ENCODE assay signal across 16 cellular contexts in genomic region chr7:21412953-21413352, GRCh38. TPM values are rescaled to one million over a fixed set of nuclear protein-coding genes. Genes with fewer than 3 reads are reported as not detected.
DNase-seq lines count a peak whose midpoint lies in the region; ATAC-seq and TF ChIP-seq lines count a peak whose summit lies in the region.
"Had no signal": no experiment of that assay in that cellular context is flagged by ENCODE, and none has a peak within 500 bp of the region (broad histone marks: within the 10 kb centered on the region; RNA-seq: fewer than 3 reads in every experiment).

No MANE protein-coding gene starts in this region.

- H3K27me3 ChIP-seq in CD8-positive, alpha-beta T cell (ENCODE audit: insufficient read depth, low read length), result no peaks in the 10 kb centered on the region
- H3K27me3 ChIP-seq in H7 (ENCODE audit: control insufficient read depth, insufficient read depth, low read length), result no peaks in the 10 kb centered on the region
- no peaks in the 10 kb centered on the region for H3K27me3 ChIP-seq in naive thymus-derived CD4-positive, alpha-beta T cell (ENCODE audit: control insufficient read depth in 2 of 2, insufficient read depth in 2 of 2, low read length in 2 of 2)
- no peaks in the 10 kb centered on the region for H3K27me3 ChIP-seq in aorta (ENCODE audit: control insufficient read depth in 1 of 2, insufficient read depth in 2 of 2, low read length in 1 of 2)
- no peaks in the 10 kb centered on the region for H3K27me3 ChIP-seq in Karpas-422 (ENCODE audit: low read length)
- H3K27me3 ChIP-seq: ovary had no signal

- no peaks in the 10 kb centered on the region for H3K9me3 Mint-ChIP-seq in CD8-positive, alpha-beta T cell
- H3K9me3 Mint-ChIP-seq in activated T-helper 1 cell treated with anti-CD3 and anti-CD28 coated beads, Interleukin-12 subunit alpha, Interleukin-12 subunit beta, Interleukin-2, Interleukin-4 antibody, amounts not matched to agents 30 ng/mL and 10 ng/mL and 1 ng/mL, durations not matched to agents 14 hours and 24 hours and 36 hours, result peaks cover 18% of the 10 kb centered on the region
- H3K9me3 Mint-ChIP-seq in naive thymus-derived CD4-positive, alpha-beta T cell, result peaks cover 0 to 21% (median 0%) of the 10 kb centered on the region in 11 donors
- no peaks in the 10 kb centered on the region for H3K9me3 Mint-ChIP-seq in Calu3 (ENCODE audit: low read depth, unreplicated experiment)

- no peak for ATAC-seq in CD8-positive, alpha-beta T cell
- no peak for ATAC-seq in naive thymus-derived CD4-positive, alpha-beta T cell
- ATAC-seq in aorta (ENCODE audit: low FRiP score), result no peak
- ATAC-seq: esophagus mucosa had no signal

- peaks cover 31% of the 10 kb centered on the region for H3K4me1 Mint-ChIP-seq in CD8-positive, alpha-beta T cell (ENCODE audit: low read depth)
- H3K4me1 Mint-ChIP-seq in activated T-helper 1 cell treated with anti-CD3 and anti-CD28 coated beads, Interleukin-12 subunit alpha, Interleukin-12 subunit beta, Interleukin-2, Interleukin-4 antibody, amounts not matched to agents 30 ng/mL and 10 ng/mL and 1 ng/mL, durations not matched to agents 14 hours and 24 hours and 36 hours (ENCODE audit: low read depth), result peaks cover 70% of the 10 kb centered on the region
- peaks cover 7 to 56% (median 17%) of the 10 kb centered on the region in 7 donors for H3K4me1 Mint-ChIP-seq in naive thymus-derived CD4-positive, alpha-beta T cell
- peaks cover 6% of the 10 kb centered on the region for H3K4me1 Mint-ChIP-seq in Calu3 (ENCODE audit: low read depth, unreplicated experiment)

- no peak overlapping the region for H2AFZ ChIP-seq in Karpas-422 (ENCODE audit: low read length)

- H3K4me2 ChIP-seq in Karpas-422 (ENCODE audit: low read depth, low read length, poor library complexity, severe bottlenecking), result no peak overlapping the region

- no peak overlapping the region for H3K4me3 ChIP-seq in CD8-positive, alpha-beta T cell (ENCODE audit: low read depth, low read length)
- H3K4me3 ChIP-seq in H7 (ENCODE audit: insufficient read depth, low read depth, low read length), result no peak overlapping the region
- no peak overlapping the region for H3K4me3 ChIP-seq in naive thymus-derived CD4-positive, alpha-beta T cell (ENCODE audit: low read length)
- no peak overlapping the region for H3K4me3 ChIP-seq in aorta (ENCODE audit: low read length in 2 of 2)
- no peak overlapping the region for H3K4me3 ChIP-seq in Karpas-422 (ENCODE audit: low read length)
- H3K4me3 ChIP-seq: ovary, skin epidermis had no signal

- WGBS in aorta, 2 donors, result 22 to 40% methylated on average over 2 of the region's 2 CpGs

- DNase-seq in CD8-positive, alpha-beta T cell, result no peak
- DNase-seq in H7, result peak; percentile 38
- DNase-seq in activated T-helper 1 cell treated with anti-CD3 and anti-CD28 coated beads, Interleukin-12 subunit alpha, Interleukin-12 subunit beta, Interleukin-2, Interleukin-4 antibody, amounts not matched to agents 30 ng/mL and 10 ng/mL and 1 ng/mL, durations not matched to agents 14 hours and 24 hours and 36 hours (ENCODE audit: low spot score), result no peak
- DNase-seq in naive thymus-derived CD4-positive, alpha-beta T cell, result no peak
- DNase-seq in aorta, result no peak
- no peak for DNase-seq in Karpas-422
- DNase-seq in Calu3, result no peak
- DNase-seq in NCI-H1930 (lab: John Stamatoyannopoulos, UW), result no peak
- DNase-seq: activated effector memory CD4-positive, alpha-beta T cell treated with anti-CD3 and anti-CD28 coated beads, Interleukin-2, amount 50 U/mL, for 16 hours; cortex of kidney; ovary; T-helper 9 cell; trophoblast cell had no signal

- no peaks in the 10 kb centered on the region for H3K27me3 Mint-ChIP-seq in CD8-positive, alpha-beta T cell (ENCODE audit: low read depth)
- H3K27me3 Mint-ChIP-seq in activated T-helper 1 cell treated with anti-CD3 and anti-CD28 coated beads, Interleukin-12 subunit alpha, Interleukin-12 subunit beta, Interleukin-2, Interleukin-4 antibody, amounts not matched to agents 30 ng/mL and 10 ng/mL and 1 ng/mL, durations not matched to agents 14 hours and 24 hours and 36 hours (ENCODE audit: insufficient read depth), result no peaks in the 10 kb centered on the region
- H3K27me3 Mint-ChIP-seq in naive thymus-derived CD4-positive, alpha-beta T cell, result peaks cover 0 to 9% (median 3%) of the 10 kb centered on the region in 5 donors
- H3K27me3 Mint-ChIP-seq in Calu3 (ENCODE audit: unreplicated experiment), result peaks cover 39% of the 10 kb centered on the region

- intact Hi-C loops in CD8-positive, alpha-beta T cell (cut with DNase I, micrococcal nuclease), result loop anchor here in 1 of 2 experiments (1.0 kb wide), 1 partner anchor 14 kb away; no protein-coding TSS in a partner anchor
- intact Hi-C loops in activated T-helper 1 cell treated with anti-CD3 and anti-CD28 coated beads, Interleukin-12 subunit alpha, Interleukin-12 subunit beta, Interleukin-2, Interleukin-4 antibody, amounts not matched to agents 30 ng/mL and 10 ng/mL and 1 ng/mL, durations not matched to agents 14 hours and 24 hours and 36 hours (cut with micrococcal nuclease), result loop anchor here (2.0 kb wide), 1 partner anchor 14 kb away; no protein-coding TSS in a partner anchor
- intact Hi-C loops in naive thymus-derived CD4-positive, alpha-beta T cell (cut with micrococcal nuclease), result loop anchor here in 1 of 2 donors (1.0 to 2.0 kb wide), 3 partner anchors 14 to 58 kb away; no protein-coding TSS in a partner anchor
- intact Hi-C loops in aorta (cut with DNase I), result no loop called here
- intact Hi-C loops in Calu3 (cut with micrococcal nuclease; ENCODE audit: unreplicated experiment), result no loop called here

- no peaks in the 10 kb centered on the region for H4K20me1 ChIP-seq in Karpas-422 (ENCODE audit: insufficient read depth, low read depth, low read length)

- H3K79me2 ChIP-seq in Karpas-422 (ENCODE audit: low read length), result no peaks in the 10 kb centered on the region

- no peak overlapping the region for H3K9ac ChIP-seq in Karpas-422 (ENCODE audit: low read length)

- BruUV-seq in Calu3 (replicated peaks; lab: Mats Ljungman, UMichigan), result no TSS peak

- no peaks in the 10 kb centered on the region for H3K9me3 ChIP-seq in CD8-positive, alpha-beta T cell (ENCODE audit: low read length)
- no peaks in the 10 kb centered on the region for H3K9me3 ChIP-seq in naive thymus-derived CD4-positive, alpha-beta T cell (ENCODE audit: control insufficient read depth in 2 of 3, low read length in 3 of 3)
- H3K9me3 ChIP-seq in aorta (ENCODE audit: control insufficient read depth, low read length), result no peaks in the 10 kb centered on the region
- H3K9me3 ChIP-seq in Karpas-422 (ENCODE audit: low read length), result no peaks in the 10 kb centered on the region
- H3K9me3 ChIP-seq: ovary had no signal

- peak overlapping the region; percentile 16 for H3K27ac Mint-ChIP-seq in CD8-positive, alpha-beta T cell
- peak overlapping the region; percentile 90 for H3K27ac Mint-ChIP-seq in activated T-helper 1 cell treated with anti-CD3 and anti-CD28 coated beads, Interleukin-12 subunit alpha, Interleukin-12 subunit beta, Interleukin-2, Interleukin-4 antibody, amounts not matched to agents 30 ng/mL and 10 ng/mL and 1 ng/mL, durations not matched to agents 14 hours and 24 hours and 36 hours
- H3K27ac Mint-ChIP-seq in naive thymus-derived CD4-positive, alpha-beta T cell, result peak overlapping the region in 6 of 9 donors; percentile 1 to 90 (median 28)
- no peak overlapping the region for H3K27ac Mint-ChIP-seq in Calu3 (ENCODE audit: unreplicated experiment)

- POLR2A ChIA-PET in CD8-positive, alpha-beta T cell (lab: Charles Lee), result interaction anchor here (0.8 to 1.6 kb wide), 3 partner anchors 10 to 105 kb away, joined by 3 to 8 read pairs (median 6); partner anchors contain the start of gene SP4
- POLR2A ChIA-PET in naive thymus-derived CD4-positive, alpha-beta T cell (lab: Charles Lee), result no interaction called here

- H3K36me3 ChIP-seq in CD8-positive, alpha-beta T cell (ENCODE audit: insufficient read depth, low read length), result no peaks in the 10 kb centered on the region
- H3K36me3 ChIP-seq in H7 (replicated peaks; ENCODE audit: control insufficient read depth, insufficient read depth, low read length) (no peaks in the 10 kb centered on the region), aorta (ENCODE audit: control insufficient read depth in 1 of 2, insufficient read depth in 2 of 2, low read length in 1 of 2) (no peaks in the 10 kb centered on the region), Karpas-422 (ENCODE audit: insufficient read depth, low read length) (no peaks in the 10 kb centered on the region)
- H3K36me3 ChIP-seq in naive thymus-derived CD4-positive, alpha-beta T cell (ENCODE audit: control insufficient read depth in 2 of 3, insufficient read depth in 3 of 3, low read length in 3 of 3), result no peaks in the 10 kb centered on the region
- H3K36me3 ChIP-seq: ovary had no signal

- CTCF ChIA-PET in CD8-positive, alpha-beta T cell (lab: Charles Lee), result interaction anchor here (0.9 to 1.9 kb wide), 2 partner anchors 22 to 94 kb away, joined by 3 to 7 read pairs; no protein-coding TSS in a partner anchor
- CTCF ChIA-PET in naive thymus-derived CD4-positive, alpha-beta T cell (lab: Charles Lee), result interaction anchor here (1.4 kb wide), 1 partner anchor 13 kb away, joined by 5 read pairs; no protein-coding TSS in a partner anchor
- CTCF ChIA-PET in Calu3 (lab: Charles Lee), result interaction anchor here (0.6 kb wide), 1 partner anchor 47 kb away, joined by 3 read pairs; no protein-coding TSS in a partner anchor

- no peak overlapping the region for H3K27ac ChIP-seq in CD8-positive, alpha-beta T cell (ENCODE audit: low read depth, low read length)
- H3K27ac ChIP-seq in naive thymus-derived CD4-positive, alpha-beta T cell (ENCODE audit: low read depth, low read length), result no peak overlapping the region
- H3K27ac ChIP-seq in aorta (ENCODE audit: low read depth in 1 of 2, low read length in 2 of 2), result no peak overlapping the region
- H3K27ac ChIP-seq in Karpas-422 (ENCODE audit: low read length), result no peak overlapping the region
- H3K27ac ChIP-seq: C4-2B, ovary had no signal

- peaks cover 7% of the 10 kb centered on the region for H3K4me1 ChIP-seq in CD8-positive, alpha-beta T cell (ENCODE audit: insufficient read depth, low read length)
- H3K4me1 ChIP-seq in naive thymus-derived CD4-positive, alpha-beta T cell (ENCODE audit: control insufficient read depth in 2 of 2, insufficient read depth in 2 of 2, low read length in 2 of 2), result peaks cover 0 to 29% of the 10 kb centered on the region in 2 donors
- no peaks in the 10 kb centered on the region for H3K4me1 ChIP-seq in aorta (ENCODE audit: control insufficient read depth in 1 of 2, insufficient read depth in 2 of 2, low read length in 2 of 2)
- peaks cover 5% of the 10 kb centered on the region for H3K4me1 ChIP-seq in Karpas-422 (ENCODE audit: low read length)

- TF ChIP-seq CTCF in CD8-positive, alpha-beta T cell (IDR thresholded peaks at IDR 0.05), result no peak
- no peak for TF ChIP-seq CTCF in Calu3 (IDR thresholded peaks at IDR 0.05; ENCODE audit: unreplicated experiment)

- H3K36me3 Mint-ChIP-seq in CD8-positive, alpha-beta T cell, result no peaks in the 10 kb centered on the region
- peaks cover 16% of the 10 kb centered on the region for H3K36me3 Mint-ChIP-seq in activated T-helper 1 cell treated with anti-CD3 and anti-CD28 coated beads, Interleukin-12 subunit alpha, Interleukin-12 subunit beta, Interleukin-2, Interleukin-4 antibody, amounts not matched to agents 30 ng/mL and 10 ng/mL and 1 ng/mL, durations not matched to agents 14 hours and 24 hours and 36 hours (ENCODE audit: low read depth)
- peaks cover 0 to 37% (median 3%) of the 10 kb centered on the region in 5 donors for H3K36me3 Mint-ChIP-seq in naive thymus-derived CD4-positive, alpha-beta T cell
- no peaks in the 10 kb centered on the region for H3K36me3 Mint-ChIP-seq in Calu3 (ENCODE audit: insufficient read depth, unreplicated experiment)

- no peaks in the 10 kb centered on the region for H3K9me2 ChIP-seq in Karpas-422 (replicated peaks; ENCODE audit: insufficient read depth, low read length)

- peak overlapping the region; percentile 1 for H3K4me3 Mint-ChIP-seq in CD8-positive, alpha-beta T cell
- H3K4me3 Mint-ChIP-seq in activated T-helper 1 cell treated with anti-CD3 and anti-CD28 coated beads, Interleukin-12 subunit alpha, Interleukin-12 subunit beta, Interleukin-2, Interleukin-4 antibody, amounts not matched to agents 30 ng/mL and 10 ng/mL and 1 ng/mL, durations not matched to agents 14 hours and 24 hours and 36 hours, result peak overlapping the region; percentile 50
- peak overlapping the region in 3 of 10 donors; percentile 10 to 70 (median 18) for H3K4me3 Mint-ChIP-seq in naive thymus-derived CD4-positive, alpha-beta T cell
- H3K4me3 Mint-ChIP-seq in Calu3 (ENCODE audit: low read depth, unreplicated experiment), result no peak overlapping the region

RNA-seq across cellular contexts. Expression of gene SP4, which starts 14.9 kb away (rescaled TPM):
- total RNA-seq in CD8-positive, alpha-beta T cell, result 10 to 100 TPM; 36.0 to 40.2 TPM
- total RNA-seq in H7 (2014; rRNA removed; shearing (Covaris generic)), result 21.2 and 26.3 TPM in 2 replicates
- 22.8 and 22.9 TPM in 2 replicates for total RNA-seq in activated T-helper 1 cell treated with anti-CD3 and anti-CD28 coated beads, Interleukin-12 subunit alpha, Interleukin-12 subunit beta, Interleukin-2, Interleukin-4 antibody, amounts not matched to agents 30 ng/mL and 10 ng/mL and 1 ng/mL, durations not matched to agents 14 hours and 24 hours and 36 hours
- total RNA-seq in naive thymus-derived CD4-positive, alpha-beta T cell, result 10 to 100 TPM; 41.9 to 48.5 (median 45.8) TPM
- 10 to 100 TPM; 13.6 to 15.9 TPM for polyA plus RNA-seq in naive thymus-derived CD4-positive, alpha-beta T cell
- total RNA-seq in aorta (1 to 10 TPM; 7.6 to 8.3 TPM), Calu3 (2022) (15.8 and 15.9 TPM in 2 replicates)
- 1 to 10 TPM; 1.0 to 2.7 TPM for polyA plus RNA-seq in aorta
- 8.9 and 33.4 TPM in 2 replicates for total RNA-seq in Karpas-422 (2014; rRNA removed; shearing (Covaris generic); ENCODE audit: low replicate concordance)
